In genomic region chr4:122710434-122711308, GRCh38 we compare ENCODE assay signal across 8 cellular contexts. TPM values are rescaled to one million over a fixed set of nuclear protein-coding genes. Genes with fewer than 3 reads are reported as not detected.
DNase-seq lines count a peak whose midpoint lies in the region; ATAC-seq and TF ChIP-seq lines count a peak whose summit lies in the region.

No MANE protein-coding gene starts in this region.

- H3K27me3 Mint-ChIP-seq in activated CD4-positive, alpha-beta T cell treated with anti-CD3 and anti-CD28 coated beads for 36 hours: no peaks in the 10 kb centered on the region
- no peaks in the 10 kb centered on the region for H3K27me3 Mint-ChIP-seq in activated CD4-positive, alpha-beta T cell treated with anti-CD3 and anti-CD28 coated beads, Interleukin-2, amount 10 ng/mL, durations not matched to agents 24 days and 14 days
- H3K27me3 Mint-ChIP-seq in neural progenitor cell (ENCODE audit: insufficient read depth, low read depth): no peaks in the 10 kb centered on the region

- H3K4me3 Mint-ChIP-seq in activated CD4-positive, alpha-beta T cell treated with anti-CD3 and anti-CD28 coated beads for 36 hours: peak overlapping the region; percentile 56
- peak overlapping the region; percentile 84 for H3K4me3 Mint-ChIP-seq in activated CD4-positive, alpha-beta T cell treated with anti-CD3 and anti-CD28 coated beads, Interleukin-2, amount 10 ng/mL, durations not matched to agents 24 days and 14 days
- no peak overlapping the region for H3K4me3 Mint-ChIP-seq in neural progenitor cell

- DNase-seq in activated CD4-positive, alpha-beta T cell treated with anti-CD3 and anti-CD28 coated beads for 36 hours: peak; percentile 72
- no peak for DNase-seq in activated CD4-positive, alpha-beta T cell treated with anti-CD3 and anti-CD28 coated beads, Interleukin-2, amount 50 U/mL, for 1 hour
- peak; percentile 80 for DNase-seq in activated CD4-positive, alpha-beta T cell treated with anti-CD3 and anti-CD28 coated beads, Interleukin-2, amount 10 ng/mL, durations not matched to agents 24 days and 14 days
- DNase-seq in renal cortical epithelial cell (ENCODE audit: low read depth) (peak; percentile 41), neural progenitor cell (ENCODE audit: low spot score) (no peak), NK-92 (lab: John Stamatoyannopoulos, UW; ENCODE audit: unreplicated experiment) (no peak), mesendoderm (no peak)

- ATAC-seq in activated CD4-positive, alpha-beta T cell treated with anti-CD3 and anti-CD28 coated beads for 36 hours: peak; percentile 91
- peak; percentile 67 for ATAC-seq in HG02943 (IDR thresholded peaks at IDR 0.05; ENCODE audit: low read depth, unreplicated experiment)

- H3K4me2 ChIP-seq in neural progenitor cell (no peak overlapping the region), mesendoderm (ENCODE audit: low read length) (no peak overlapping the region)

- H3F3A ChIP-seq in neural progenitor cell (ENCODE audit: low read depth): peaks cover 5% of the 10 kb centered on the region

- no peak overlapping the region for H3K18ac ChIP-seq in mesendoderm (ENCODE audit: low read length)

- H4K5ac ChIP-seq in mesendoderm (ENCODE audit: low read length): no peak overlapping the region

- H4K20me1 ChIP-seq in neural progenitor cell (ENCODE audit: low read depth): no peaks in the 10 kb centered on the region

- H3K79me1 ChIP-seq in mesendoderm (ENCODE audit: low read length): no peaks in the 10 kb centered on the region

- H3K27ac ChIP-seq in neural progenitor cell (no peak overlapping the region), mesendoderm (ENCODE audit: low read depth, low read length) (no peak overlapping the region)

- no peaks in the 10 kb centered on the region for H3K9me3 ChIP-seq in neural progenitor cell (ENCODE audit: low read depth)

- no peak overlapping the region for H2AFZ ChIP-seq in neural progenitor cell (replicated peaks)

- POLR2A ChIA-PET in activated CD4-positive, alpha-beta T cell treated with anti-CD3 and anti-CD28 coated beads for 36 hours (lab: Charles Lee): interaction anchor here (0.6 to 1.4 kb wide), 9 partner anchors 10 to 252 kb away, joined by 3 to 7 read pairs (median 4); partner anchors contain the start of gene BBS12

- H3K36me3 ChIP-seq in neural progenitor cell (no peaks in the 10 kb centered on the region), mesendoderm (ENCODE audit: control insufficient read depth, insufficient read depth, low read length) (no peaks in the 10 kb centered on the region)

- no peak overlapping the region for H2BK5ac ChIP-seq in mesendoderm (ENCODE audit: low read length)

- H3K56ac ChIP-seq in mesendoderm (ENCODE audit: low read length): no peak overlapping the region

- no peak overlapping the region for H3K4me3 ChIP-seq in neural progenitor cell
- H3K4me3 ChIP-seq in mesendoderm (ENCODE audit: low read length): no peak overlapping the region

- H3K27ac Mint-ChIP-seq in activated CD4-positive, alpha-beta T cell treated with anti-CD3 and anti-CD28 coated beads for 36 hours: peak overlapping the region; percentile 97
- peak overlapping the region; percentile 98 for H3K27ac Mint-ChIP-seq in activated CD4-positive, alpha-beta T cell treated with anti-CD3 and anti-CD28 coated beads, Interleukin-2, amount 10 ng/mL, durations not matched to agents 24 days and 14 days
- H3K27ac Mint-ChIP-seq in neural progenitor cell: no peak overlapping the region

- H3K9me3 Mint-ChIP-seq in activated CD4-positive, alpha-beta T cell treated with anti-CD3 and anti-CD28 coated beads for 36 hours (ENCODE audit: low read depth): no peaks in the 10 kb centered on the region
- H3K9me3 Mint-ChIP-seq in activated CD4-positive, alpha-beta T cell treated with anti-CD3 and anti-CD28 coated beads, Interleukin-2, amount 10 ng/mL, durations not matched to agents 24 days and 14 days: peaks cover 7% of the 10 kb centered on the region
- no peaks in the 10 kb centered on the region for H3K9me3 Mint-ChIP-seq in neural progenitor cell

- peaks cover 79% of the 10 kb centered on the region for H3K4me1 Mint-ChIP-seq in activated CD4-positive, alpha-beta T cell treated with anti-CD3 and anti-CD28 coated beads for 36 hours
- peaks cover 64% of the 10 kb centered on the region for H3K4me1 Mint-ChIP-seq in activated CD4-positive, alpha-beta T cell treated with anti-CD3 and anti-CD28 coated beads, Interleukin-2, amount 10 ng/mL, durations not matched to agents 24 days and 14 days
- H3K4me1 Mint-ChIP-seq in neural progenitor cell: peaks cover 7% of the 10 kb centered on the region

- H3K4ac ChIP-seq in mesendoderm (ENCODE audit: low read depth, low read length): no peak overlapping the region

- H2AK5ac ChIP-seq in mesendoderm (ENCODE audit: low read length): no peak overlapping the region

- H2BK120ac ChIP-seq in mesendoderm (ENCODE audit: low read depth, low read length): no peak overlapping the region

- no peak overlapping the region for H3K9ac ChIP-seq in neural progenitor cell
- H3K9ac ChIP-seq in mesendoderm (ENCODE audit: low read length): no peak overlapping the region

- H3K23ac ChIP-seq in mesendoderm (ENCODE audit: low read length): no peak overlapping the region

- no peak overlapping the region for H2BK15ac ChIP-seq in mesendoderm (replicated peaks; ENCODE audit: low read depth)

- WGBS in mesendoderm (ENCODE audit: extremely low coverage, insufficient coverage, low lambda C conversion rate): no CpG with 5 or more reads among the region's 9 CpGs

- H3K4me1 ChIP-seq in neural progenitor cell (no peaks in the 10 kb centered on the region), mesendoderm (ENCODE audit: control insufficient read depth, low read depth, low read length) (no peaks in the 10 kb centered on the region)

- CTCF ChIA-PET in activated CD4-positive, alpha-beta T cell treated with anti-CD3 and anti-CD28 coated beads for 36 hours (lab: Charles Lee): interaction anchor here (0.6 to 4.0 kb wide), 8 partner anchors 9 to 192 kb away, joined by 3 to 20 read pairs (median 4); no protein-coding TSS in a partner anchor

- H3K27me3 ChIP-seq in neural progenitor cell (no peaks in the 10 kb centered on the region), mesendoderm (ENCODE audit: insufficient read depth, low read length, poor library complexity) (no peaks in the 10 kb centered on the region)

- no peak for TF ChIP-seq CTCF in neural progenitor cell (IDR thresholded peaks at IDR 0.05)

- intact Hi-C loops in activated CD4-positive, alpha-beta T cell treated with anti-CD3 and anti-CD28 coated beads for 36 hours (cut with DNase I, micrococcal nuclease): loop anchor here (1.0 to 10.0 kb wide), 10 partner anchors 9 to 396 kb away; partner anchors contain the start of genes IL2 (in 2 of the 2), BBS12 (in 1 of the 2) and IL21 (in 1 of the 2)
- intact Hi-C loops in activated CD4-positive, alpha-beta T cell treated with anti-CD3 and anti-CD28 coated beads, Interleukin-2, amount 10 ng/mL, durations not matched to agents 24 days and 14 days (cut with micrococcal nuclease): loop anchor here (1.0 to 10.0 kb wide), 11 partner anchors 9 to 396 kb away; partner anchors contain the start of genes IL2, IL21 and NUDT6

- H4K8ac ChIP-seq in mesendoderm (ENCODE audit: low read depth, low read length): no peak overlapping the region

- H3K36me3 Mint-ChIP-seq in activated CD4-positive, alpha-beta T cell treated with anti-CD3 and anti-CD28 coated beads for 36 hours (ENCODE audit: low read depth): peaks cover 32% of the 10 kb centered on the region
- H3K36me3 Mint-ChIP-seq in activated CD4-positive, alpha-beta T cell treated with anti-CD3 and anti-CD28 coated beads, Interleukin-2, amount 10 ng/mL, durations not matched to agents 24 days and 14 days (ENCODE audit: low read depth): peaks cover 30% of the 10 kb centered on the region
- H3K36me3 Mint-ChIP-seq in neural progenitor cell: no peaks in the 10 kb centered on the region

- H3K79me2 ChIP-seq in neural progenitor cell (ENCODE audit: low read depth) (no peaks in the 10 kb centered on the region), mesendoderm (ENCODE audit: control insufficient read depth, insufficient read depth, low read length) (no peaks in the 10 kb centered on the region)

RNA-seq across cellular contexts. Expression of gene BBS12, which starts 21.8 kb away (rescaled TPM):
- 1 to 10 TPM; 2.8 to 3.9 TPM for total RNA-seq in activated CD4-positive, alpha-beta T cell treated with anti-CD3 and anti-CD28 coated beads for 36 hours
- 3.8 and 4.7 TPM in 2 replicates for total RNA-seq in activated CD4-positive, alpha-beta T cell treated with anti-CD3 and anti-CD28 coated beads, Interleukin-2, amount 10 ng/mL, durations not matched to agents 24 days and 14 days
- total RNA-seq in renal cortical epithelial cell (12.7 and 19.5 TPM in 2 replicates), neural progenitor cell (ENCODE audit: low replicate concordance) (5.9 and 7.7 TPM in 2 replicates)
- 1.2 TPM for polyA plus RNA-seq in mesendoderm (2013, experiment 1 of 2)
- polyA plus RNA-seq in mesendoderm (2013, experiment 2 of 2): 1.1 TPM

Comparison
In these comparisons a context has a peak if more than half of its experiments do, and no peak if none do; other contexts are left out.
1. DNase-seq: peak in activated CD4-positive, alpha-beta T cell treated with anti-CD3 and anti-CD28 coated beads for 36 hours (single experiment), activated CD4-positive, alpha-beta T cell treated with anti-CD3 and anti-CD28 coated beads, Interleukin-2, amount 10 ng/mL, durations not matched to agents 24 days and 14 days (single experiment) and renal cortical epithelial cell (single experiment); none in activated CD4-positive, alpha-beta T cell treated with anti-CD3 and anti-CD28 coated beads, Interleukin-2, amount 50 U/mL, for 1 hour (single experiment), neural progenitor cell (single experiment), NK-92 (single experiment) and mesendoderm (single experiment).